In genomic region chr16:21265104-21265825, GRCh38 we compare ENCODE assay signal across 1 cellular context.
TF ChIP-seq lines count a peak whose summit lies in the region.

No MANE protein-coding gene starts in this region.

TF ChIP-seq in HepG2, 621 proteins besides CTCF, POLR2A, EP300 and RAD21 (continued from another document):
- TF ChIP-seq ZNF883 (CRISPR knock-in tag; IDR thresholded peaks at IDR 0.05; ENCODE audit: not compliant biosample characterization) (peak; percentile 65), ZBTB49 (CRISPR knock-in tag; IDR thresholded peaks at IDR 0.05; ENCODE audit: borderline replicate concordance) (no peak), ZBTB25 (CRISPR knock-in tag; IDR thresholded peaks at IDR 0.05) (no peak), MEIS2 (CRISPR knock-in tag; IDR thresholded peaks at IDR 0.05) (no peak), MTF2 (CRISPR knock-in tag; IDR thresholded peaks at IDR 0.05; ENCODE audit: borderline replicate concordance) (0 out of 2 replicates have a peak, but pooled peaks have one; percentile 14), ATRX (CRISPR knock-in tag; IDR thresholded peaks at IDR 0.05; ENCODE audit: borderline replicate concordance) (0 out of 2 replicates have a peak, but pooled peaks have one; percentile 46), RBAK (CRISPR knock-in tag; IDR thresholded peaks at IDR 0.05) (no peak), ZNF510 (CRISPR knock-in tag; IDR thresholded peaks at IDR 0.05; ENCODE audit: low read depth) (peak; percentile 11; the same call in 1 of the 2 replicates), ZNF292 (CRISPR knock-in tag; IDR thresholded peaks at IDR 0.05; ENCODE audit: borderline replicate concordance, low read depth) (no peak), ZNF547 (CRISPR knock-in tag; IDR thresholded peaks at IDR 0.05) (0 out of 2 replicates have a peak, but pooled peaks have one; percentile 19), ZNF34 (CRISPR knock-in tag; IDR thresholded peaks at IDR 0.05; ENCODE audit: borderline replicate concordance) (0 out of 2 replicates have a peak, but pooled peaks have one; percentile 62), MEF2D (CRISPR knock-in tag; IDR thresholded peaks at IDR 0.05) (no peak), ZNF646 (CRISPR knock-in tag; IDR thresholded peaks at IDR 0.05) (no peak), EZH2 (conservative IDR thresholded peaks at IDR 0.05; ENCODE audit: low read depth, low read length) (no peak), NR2C2 (CRISPR knock-in tag; IDR thresholded peaks at IDR 0.05; ENCODE audit: borderline replicate concordance) (0 out of 2 replicates have a peak, but pooled peaks have one; percentile 22)
- TF ChIP-seq, protein P1, sequence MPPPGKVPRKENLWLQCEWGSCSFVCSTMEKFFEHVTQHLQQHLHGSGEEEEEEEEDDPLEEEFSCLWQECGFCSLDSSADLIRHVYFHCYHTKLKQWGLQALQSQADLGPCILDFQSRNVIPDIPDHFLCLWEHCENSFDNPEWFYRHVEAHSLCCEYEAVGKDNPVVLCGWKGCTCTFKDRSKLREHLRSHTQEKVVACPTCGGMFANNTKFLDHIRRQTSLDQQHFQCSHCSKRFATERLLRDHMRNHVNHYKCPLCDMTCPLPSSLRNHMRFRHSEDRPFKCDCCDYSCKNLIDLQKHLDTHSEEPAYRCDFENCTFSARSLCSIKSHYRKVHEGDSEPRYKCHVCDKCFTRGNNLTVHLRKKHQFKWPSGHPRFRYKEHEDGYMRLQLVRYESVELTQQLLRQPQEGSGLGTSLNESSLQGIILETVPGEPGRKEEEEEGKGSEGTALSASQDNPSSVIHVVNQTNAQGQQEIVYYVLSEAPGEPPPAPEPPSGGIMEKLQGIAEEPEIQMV (CRISPR knock-in tag; IDR thresholded peaks at IDR 0.05; ENCODE audit: low read depth), result peak; percentile 36; the same call in 1 of the 2 replicates
